Comparison of ENCODE assay signal across 1 cellular context in the genomic region with DNA sequence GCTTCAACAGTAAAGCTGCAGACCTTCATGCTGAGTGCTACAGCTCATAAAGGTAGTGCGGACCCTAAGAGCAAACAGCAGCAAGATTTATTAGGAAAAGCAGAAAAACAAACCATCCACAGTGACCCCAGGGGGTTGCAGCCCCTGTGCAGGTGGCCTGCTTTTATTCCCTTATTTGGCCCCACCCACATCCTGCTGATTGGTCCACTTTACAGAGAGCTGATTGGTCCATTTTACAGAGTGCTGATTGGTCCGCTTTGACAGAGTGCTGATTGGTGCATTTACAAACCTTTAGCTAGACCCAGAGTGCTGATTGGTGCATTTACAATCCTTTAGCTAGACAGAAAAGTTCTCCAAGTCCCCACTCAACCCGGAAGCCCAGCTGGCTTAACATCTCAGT.
A peak's percentile ranks its signal among the peaks of the same experiment; 100 is the strongest.
TF ChIP-seq lines count a peak whose summit lies in the region.

No MANE protein-coding gene starts in this region.

TF ChIP-seq in K562, 482 proteins besides CTCF, POLR2A, EP300 and RAD21:
- TF ChIP-seq CC2D1A (IDR thresholded peaks at IDR 0.05) (peak; percentile 48; the same call in 1 of the 2 replicates), NFYB (IDR thresholded peaks at IDR 0.05; ENCODE audit: extremely low read depth, insufficient read length) (peak; percentile 93), RBM25 (IDR thresholded peaks at IDR 0.05; ENCODE audit: low read depth, low read length, severe bottlenecking) (peak; percentile 31)
TF ChIP-seq in K562: peak in this region for 3; not testable (repeated sequence) for 479.
